ENCODE assay signal across 32 cellular contexts in the genomic region with DNA sequence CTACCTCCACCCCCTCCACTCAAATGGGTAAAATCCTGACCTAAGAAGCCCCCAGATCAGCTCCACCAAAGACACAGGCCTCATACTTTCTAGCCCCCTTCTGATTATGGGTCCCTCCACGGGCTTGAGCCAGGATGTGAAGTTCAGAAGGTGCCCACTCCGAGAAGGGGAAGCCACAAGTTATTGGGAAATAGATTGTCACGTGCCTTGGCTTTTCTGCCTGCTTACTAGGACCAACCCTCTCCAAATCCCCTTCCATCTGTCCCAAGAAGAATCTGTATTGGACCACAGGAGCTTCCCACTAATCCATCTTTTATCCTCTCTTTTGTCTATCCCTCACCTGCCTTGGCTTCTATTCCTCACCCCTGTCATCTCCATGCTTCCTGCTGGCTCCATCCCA. TPM values are rescaled to one million over a fixed set of nuclear protein-coding genes. Genes with fewer than 3 reads are reported as not detected.
DNase-seq lines count a peak whose midpoint lies in the region; ATAC-seq, FAIRE-seq and TF ChIP-seq lines count a peak whose summit lies in the region.
"Had no signal": no experiment of that assay in that cellular context is flagged by ENCODE, and none has a peak within 500 bp of the region (broad histone marks: within the 10 kb centered on the region; RNA-seq: fewer than 3 reads in every experiment).

No MANE protein-coding gene starts in this region.

- H3K9ac ChIP-seq in BLaER1: 0 out of 2 replicates have a peak overlapping the region, but pooled peaks have one; percentile 6
- H3K9ac ChIP-seq: SK-N-SH had no signal

- peak overlapping the region; percentile 70 for H3K4me2 ChIP-seq in BLaER1
- H3K4me2 ChIP-seq: A549, SK-N-SH had no signal

- TF ChIP-seq EP300 in sigmoid colon (IDR thresholded peaks at IDR 0.05): no peak

- H3K36me3 ChIP-seq in BLaER1 (no peaks in the 10 kb centered on the region), sigmoid colon (no peaks in the 10 kb centered on the region)
- H3K36me3 ChIP-seq: upper lobe of left lung had no signal

- DNase-seq in Kasumi-1 (lab: John Stamatoyannopoulos, UW): peak; percentile 81 to 83
- DNase-seq in NOMO-1 treated with DMSO at 0.1 percent for 48 hours (lab: John Stamatoyannopoulos, UW; ENCODE audit: unreplicated experiment): peak; percentile 81
- no peak for DNase-seq in coronary artery (ENCODE audit: low spot score)
- no peak for DNase-seq in activated naive CD4-positive, alpha-beta T cell treated with anti-CD3 and anti-CD28 coated beads, Interleukin-2, amount 50 U/mL, for 72 hours (ENCODE audit: low spot score in 2 of 2)
- DNase-seq in GM19239 (ENCODE audit: insufficient read length, low spot score): no peak
- no peak for DNase-seq in sigmoid colon
- DNase-seq: activated B cell treated with CpG ODN at 0.5 μM for 24 hours; activated CD4-positive, alpha-beta T cell treated with anti-CD3 and anti-CD28 coated beads, Interleukin-2, amount 50 U/mL, for 4 hours; activated naive CD4-positive, alpha-beta T cell treated with anti-CD3 and anti-CD28 coated beads for 36 hours; activated T-cell treated with anti-CD3 and anti-CD28 coated beads, Interleukin-2, amount 50 U/mL, for 72 hours; amniotic stem cell; DMS53; effector CD8-positive, alpha-beta T cell; kidney; natural killer cell; NCI-H1694; NCI-H510A; RPMI8226; SK-N-SH; stimulated activated CD4-positive, alpha-beta T cell treated with anti-CD3 and anti-CD28 coated beads, Interleukin-4, amount 100 ng/mL, for 24 hours; T-helper 9 cell had no signal

- no peak for TF ChIP-seq CTCF in coronary artery (IDR thresholded peaks at IDR 0.05)
- no peak for TF ChIP-seq CTCF in sigmoid colon (IDR thresholded peaks at IDR 0.05)

- H3K4me1 ChIP-seq in BLaER1 (peaks cover 41% of the 10 kb centered on the region), sigmoid colon (peaks cover 0 to 16% (median 15%) of the 10 kb centered on the region in 4 donors)

- ATAC-seq in activated naive CD4-positive, alpha-beta T cell treated with anti-CD3 and anti-CD28 coated beads, Interleukin-2, amount 50 U/mL, for 72 hours: no peak
- no peak for ATAC-seq in HG02759 (IDR thresholded peaks at IDR 0.05; ENCODE audit: unreplicated experiment)
- ATAC-seq: A549; activated T-cell treated with anti-CD3 and anti-CD28 coated beads, Interleukin-2, amount 50 U/mL, for 72 hours; natural killer cell; stimulated activated effector memory CD8-positive, alpha-beta T cell treated with anti-CD3 and anti-CD28 coated beads, Interleukin-12 subunit alpha, Interleukin-12 subunit beta, amount 100 ng/mL, for 72 hours had no signal

- H3K27ac Mint-ChIP-seq in activated naive CD4-positive, alpha-beta T cell treated with anti-CD3 and anti-CD28 coated beads, Interleukin-2, amount 50 U/mL, for 72 hours: peak overlapping the region in 1 of 2 donors; percentile 23
- H3K27ac Mint-ChIP-seq: activated B cell treated with CpG ODN at 0.5 μM for 24 hours; activated naive CD4-positive, alpha-beta T cell treated with anti-CD3 and anti-CD28 coated beads for 36 hours; activated T-cell treated with anti-CD3 and anti-CD28 coated beads, Interleukin-2, amount 50 U/mL, for 72 hours; natural killer cell; stimulated activated effector memory CD8-positive, alpha-beta T cell treated with anti-CD3 and anti-CD28 coated beads, Interleukin-12 subunit alpha, Interleukin-12 subunit beta, amount 100 ng/mL, for 72 hours had no signal

- no peaks in the 10 kb centered on the region for H3K27me3 ChIP-seq in BLaER1
- H3K27me3 ChIP-seq in sigmoid colon: peaks cover 9 to 33% (median 11%) of the 10 kb centered on the region in 3 donors
- H3K27me3 ChIP-seq: upper lobe of left lung had no signal

- H3K27ac ChIP-seq in BLaER1 (no peak overlapping the region), coronary artery (peak overlapping the region; percentile 39 to 63), sigmoid colon (no peak overlapping the region)
- H3K27ac ChIP-seq: A549, upper lobe of left lung had no signal

- 55 to 83% methylated on average over 3 of the region's 3 CpGs for WGBS in sigmoid colon, 2 donors

- no peak for FAIRE-seq in GM19239 (lab: Jason Lieb, UNC)
- FAIRE-seq: A549, H54, kidney had no signal

- no peak overlapping the region for H3K4me3 ChIP-seq in BLaER1
- H3K4me3 ChIP-seq in coronary artery: no peak overlapping the region
- H3K4me3 ChIP-seq in sigmoid colon: no peak overlapping the region
- H3K4me3 ChIP-seq: A549, upper lobe of left lung had no signal

- intact Hi-C loops in sigmoid colon (cut with DNase I): no loop called here

- no peak for TF ChIP-seq POLR2A in sigmoid colon (IDR thresholded peaks at IDR 0.05)

- 0 out of 2 replicates have a peak, but pooled peaks cover 13% of the 10 kb centered on the region for H4K20me1 ChIP-seq in BLaER1

- no peaks in the 10 kb centered on the region for H3K9me3 ChIP-seq in BLaER1
- no peaks in the 10 kb centered on the region for H3K9me3 ChIP-seq in sigmoid colon
- H3K9me3 ChIP-seq: A549, SK-N-SH, upper lobe of left lung had no signal

- H3K36me3 Mint-ChIP-seq in activated naive CD4-positive, alpha-beta T cell treated with anti-CD3 and anti-CD28 coated beads, Interleukin-2, amount 50 U/mL, for 72 hours: no peaks in the 10 kb centered on the region
- H3K36me3 Mint-ChIP-seq: natural killer cell had no signal

- no peaks in the 10 kb centered on the region for H3K9me3 Mint-ChIP-seq in activated naive CD4-positive, alpha-beta T cell treated with anti-CD3 and anti-CD28 coated beads, Interleukin-2, amount 50 U/mL, for 72 hours
- H3K9me3 Mint-ChIP-seq: activated B cell treated with CpG ODN at 0.5 μM for 24 hours; activated naive CD4-positive, alpha-beta T cell treated with anti-CD3 and anti-CD28 coated beads for 36 hours; activated T-cell treated with anti-CD3 and anti-CD28 coated beads, Interleukin-2, amount 50 U/mL, for 72 hours; natural killer cell; stimulated activated effector memory CD8-positive, alpha-beta T cell treated with anti-CD3 and anti-CD28 coated beads, Interleukin-12 subunit alpha, Interleukin-12 subunit beta, amount 100 ng/mL, for 72 hours had no signal

RNA-seq across cellular contexts. Expression of gene NRGN, which starts 3.0 kb away (rescaled TPM):
- 10 to 100 TPM; 12.0 to 12.2 TPM for total RNA-seq in activated naive CD4-positive, alpha-beta T cell treated with anti-CD3 and anti-CD28 coated beads, Interleukin-2, amount 50 U/mL, for 72 hours
- total RNA-seq in sigmoid colon: 1 to 10 TPM in 2 of 4 donors, under 1 TPM in 1, not detected in 1; 0.95 to 1.3 (median 1.1) TPM
- polyA plus RNA-seq in sigmoid colon: 1 to 10 TPM in 2 of 3 donors, not detected in 1; 1.8 to 7.4 TPM

RNA-seq across cellular contexts. Expression of gene VSIG2, which starts 15.3 kb away (rescaled TPM):
- total RNA-seq in activated naive CD4-positive, alpha-beta T cell treated with anti-CD3 and anti-CD28 coated beads, Interleukin-2, amount 50 U/mL, for 72 hours: not detected
- 1 to 10 TPM in 1 of 4 donors, under 1 TPM in 2, not detected in 1; 0.36 to 3.0 (median 0.49) TPM for total RNA-seq in sigmoid colon
- polyA plus RNA-seq in sigmoid colon: 10 to 100 TPM; 54.6 to 79.3 (median 66.9) TPM
- total RNA-seq: chondrocyte, G401, HT1080, natural killer cell, osteoblast, subcutaneous adipose tissue had no signal
- polyA plus RNA-seq: A549, SK-N-SH had no signal

RNA-seq across cellular contexts. Expression of gene ESAM, which starts 25.4 kb away (rescaled TPM):
- total RNA-seq in activated naive CD4-positive, alpha-beta T cell treated with anti-CD3 and anti-CD28 coated beads, Interleukin-2, amount 50 U/mL, for 72 hours: 1 to 10 TPM in 1 of 2 donors, under 1 TPM in 1; 0.36 to 1.7 TPM
- total RNA-seq in sigmoid colon: 1 to 10 TPM; 4.6 to 9.7 (median 7.6) TPM
- 10 to 100 TPM in 1 of 3 donors, 1 to 10 TPM in 2; 2.3 to 14.9 (median 3.6) TPM for polyA plus RNA-seq in sigmoid colon
- total RNA-seq: G401 had no signal

Comparison
In these comparisons a context has a peak if more than half of its experiments do, and no peak if none do; other contexts are left out.
1. H3K27ac ChIP-seq: peak in coronary artery (2 of 2); none in BLaER1 (single experiment) and sigmoid colon (0 of 4).
2. DNase-seq: peak in Kasumi-1 (2 of 2) and NOMO-1 treated with DMSO at 0.1 percent for 48 hours (single experiment); none in coronary artery (single experiment), activated naive CD4-positive, alpha-beta T cell treated with anti-CD3 and anti-CD28 coated beads, Interleukin-2, amount 50 U/mL, for 72 hours (0 of 2), GM19239 (single experiment) and sigmoid colon (single experiment).
3. RNA of gene NRGN, which starts 3.0 kb away (total RNA-seq): 12.0 to 12.2 TPM in activated naive CD4-positive, alpha-beta T cell treated with anti-CD3 and anti-CD28 coated beads, Interleukin-2, amount 50 U/mL, for 72 hours; 0.95 to 1.3 TPM in sigmoid colon; every median in the first group is over 4 times any median in the second.